Comparison of ENCODE assay signal across 26 cellular contexts in the genomic region with DNA sequence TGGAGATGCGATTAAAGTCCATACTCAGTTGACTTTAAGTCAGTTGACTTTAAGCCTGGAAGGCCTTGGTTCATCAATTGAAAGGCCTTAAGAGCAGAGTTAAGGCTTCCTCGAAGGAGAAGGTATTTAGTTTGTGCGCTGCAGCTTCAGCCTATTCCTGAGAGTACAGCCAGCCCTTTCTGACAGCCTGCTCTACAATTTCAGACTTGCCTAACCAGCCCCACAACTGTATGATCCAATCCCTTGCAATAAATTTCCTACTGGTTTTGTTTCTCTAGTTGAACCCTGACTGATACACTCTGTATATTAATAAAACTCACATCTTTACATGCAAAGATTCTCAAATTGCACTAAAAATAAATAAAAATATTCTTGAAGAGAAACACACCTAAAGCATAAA.
"Had no signal": no experiment of that assay in that cellular context is flagged by ENCODE, and none has a peak within 500 bp of the region (broad histone marks: within the 10 kb centered on the region; RNA-seq: fewer than 3 reads in every experiment).

No MANE protein-coding gene starts in this region.

- H3K4me3 ChIP-seq: pancreas, psoas muscle, right lobe of liver, sigmoid colon, stomach, thoracic aorta, thyroid gland, tibial nerve, upper lobe of left lung, uterus had no signal

- H3K27ac Mint-ChIP-seq: naive thymus-derived CD4-positive, alpha-beta T cell; natural killer cell; nephron; stimulated activated effector memory CD8-positive, alpha-beta T cell treated with anti-CD3 and anti-CD28 coated beads, Interleukin-12 subunit alpha, Interleukin-12 subunit beta, amount 100 ng/mL, for 72 hours; stimulated activated naive B cell treated with anti-CD40 and anti-IgM and Interleukin-4, amounts not matched to agents 10 μg/mL and 1 μg/mL and 100 μg/mL, for 72 hours; stimulated activated naive CD8-positive, alpha-beta T cell treated with anti-CD3 and anti-CD28 coated beads, Interleukin-15, Interleukin-2, amounts not matched to agents 100 ng/mL and 50 ng/mL, for 24 hours had no signal

- H3K27me3 Mint-ChIP-seq: stimulated activated naive B cell treated with anti-CD40 and anti-IgM and Interleukin-4, amounts not matched to agents 10 μg/mL and 1 μg/mL and 100 μg/mL, for 72 hours had no signal

- ATAC-seq: naive thymus-derived CD4-positive, alpha-beta T cell; natural killer cell; pancreas; psoas muscle; right cardiac atrium; right lobe of liver; stimulated activated effector memory CD8-positive, alpha-beta T cell treated with anti-CD3 and anti-CD28 coated beads, Interleukin-12 subunit alpha, Interleukin-12 subunit beta, amount 100 ng/mL, for 72 hours; stimulated activated naive B cell treated with anti-CD40 and anti-IgM and Interleukin-4, amounts not matched to agents 10 μg/mL and 1 μg/mL and 100 μg/mL, for 72 hours had no signal

- H3K27me3 ChIP-seq: neutrophil, pancreas, right lobe of liver, sigmoid colon, stomach, thyroid gland, tibial nerve, upper lobe of left lung, uterus had no signal

- DNase-seq: naive thymus-derived CD4-positive, alpha-beta T cell; natural killer cell; nucleus accumbens; pancreas; psoas muscle; right cardiac atrium; right lobe of liver; sigmoid colon; small intestine; stimulated activated CD4-positive, alpha-beta T cell treated with anti-CD3 and anti-CD28 coated beads, Interleukin-15, amount 100 ng/mL, for 24 hours; stimulated activated CD4-positive, alpha-beta T cell treated with anti-CD3 and anti-CD28 coated beads, Interleukin-2, amount 100 ng/mL, for 24 hours; stimulated activated CD4-positive, alpha-beta T cell treated with anti-CD3 and anti-CD28 coated beads, Interleukin-2, amount 100 ng/mL, for 48 hours; stimulated activated CD4-positive, alpha-beta T cell treated with anti-CD3 and anti-CD28 coated beads, Interleukin-4, amount 100 ng/mL, for 24 hours; stimulated activated naive B cell treated with anti-CD40 and anti-IgM and Interleukin-4, amounts not matched to agents 10 μg/mL and 1 μg/mL and 100 μg/mL, for 72 hours; stimulated activated naive CD4-positive, alpha-beta T cell treated with Interleukin-2 at 50 U/mL for 16 hours; stomach; thyroid gland; trophoblast cell; upper lobe of left lung; uterus had no signal

- FAIRE-seq: pancreas, small intestine had no signal

- H3K9me3 ChIP-seq: neutrophil, pancreas, psoas muscle, right lobe of liver, sigmoid colon, stomach, thoracic aorta, thyroid gland, upper lobe of left lung, uterus had no signal

- H3K36me3 ChIP-seq: neutrophil, pancreas, right lobe of liver, sigmoid colon, stomach, thoracic aorta, thyroid gland, tibial nerve, upper lobe of left lung, uterus had no signal

- H3K4me1 ChIP-seq: pancreas, psoas muscle, right lobe of liver, stomach, tibial nerve, uterus had no signal

- H3K27ac ChIP-seq: neutrophil, pancreas, psoas muscle, right lobe of liver, sigmoid colon, stomach, thoracic aorta, thyroid gland, tibial nerve, upper lobe of left lung, uterus had no signal

- H3K9me3 Mint-ChIP-seq: natural killer cell; stimulated activated effector memory CD8-positive, alpha-beta T cell treated with anti-CD3 and anti-CD28 coated beads, Interleukin-12 subunit alpha, Interleukin-12 subunit beta, amount 100 ng/mL, for 72 hours had no signal

- H3K4me3 Mint-ChIP-seq: naive thymus-derived CD4-positive, alpha-beta T cell; natural killer cell; nephron; stimulated activated effector memory CD8-positive, alpha-beta T cell treated with anti-CD3 and anti-CD28 coated beads, Interleukin-12 subunit alpha, Interleukin-12 subunit beta, amount 100 ng/mL, for 72 hours; stimulated activated naive B cell treated with anti-CD40 and anti-IgM and Interleukin-4, amounts not matched to agents 10 μg/mL and 1 μg/mL and 100 μg/mL, for 72 hours; stimulated activated naive CD8-positive, alpha-beta T cell treated with anti-CD3 and anti-CD28 coated beads, Interleukin-15, Interleukin-2, amounts not matched to agents 100 ng/mL and 50 ng/mL, for 24 hours had no signal

- H3K36me3 Mint-ChIP-seq: natural killer cell; stimulated activated effector memory CD8-positive, alpha-beta T cell treated with anti-CD3 and anti-CD28 coated beads, Interleukin-12 subunit alpha, Interleukin-12 subunit beta, amount 100 ng/mL, for 72 hours; stimulated activated naive B cell treated with anti-CD40 and anti-IgM and Interleukin-4, amounts not matched to agents 10 μg/mL and 1 μg/mL and 100 μg/mL, for 72 hours had no signal

- H3K4me1 Mint-ChIP-seq: naive thymus-derived CD4-positive, alpha-beta T cell; natural killer cell; stimulated activated effector memory CD8-positive, alpha-beta T cell treated with anti-CD3 and anti-CD28 coated beads, Interleukin-12 subunit alpha, Interleukin-12 subunit beta, amount 100 ng/mL, for 72 hours; stimulated activated naive B cell treated with anti-CD40 and anti-IgM and Interleukin-4, amounts not matched to agents 10 μg/mL and 1 μg/mL and 100 μg/mL, for 72 hours had no signal
